9 cellular contexts compared by ENCODE assay signal in the genomic region with DNA sequence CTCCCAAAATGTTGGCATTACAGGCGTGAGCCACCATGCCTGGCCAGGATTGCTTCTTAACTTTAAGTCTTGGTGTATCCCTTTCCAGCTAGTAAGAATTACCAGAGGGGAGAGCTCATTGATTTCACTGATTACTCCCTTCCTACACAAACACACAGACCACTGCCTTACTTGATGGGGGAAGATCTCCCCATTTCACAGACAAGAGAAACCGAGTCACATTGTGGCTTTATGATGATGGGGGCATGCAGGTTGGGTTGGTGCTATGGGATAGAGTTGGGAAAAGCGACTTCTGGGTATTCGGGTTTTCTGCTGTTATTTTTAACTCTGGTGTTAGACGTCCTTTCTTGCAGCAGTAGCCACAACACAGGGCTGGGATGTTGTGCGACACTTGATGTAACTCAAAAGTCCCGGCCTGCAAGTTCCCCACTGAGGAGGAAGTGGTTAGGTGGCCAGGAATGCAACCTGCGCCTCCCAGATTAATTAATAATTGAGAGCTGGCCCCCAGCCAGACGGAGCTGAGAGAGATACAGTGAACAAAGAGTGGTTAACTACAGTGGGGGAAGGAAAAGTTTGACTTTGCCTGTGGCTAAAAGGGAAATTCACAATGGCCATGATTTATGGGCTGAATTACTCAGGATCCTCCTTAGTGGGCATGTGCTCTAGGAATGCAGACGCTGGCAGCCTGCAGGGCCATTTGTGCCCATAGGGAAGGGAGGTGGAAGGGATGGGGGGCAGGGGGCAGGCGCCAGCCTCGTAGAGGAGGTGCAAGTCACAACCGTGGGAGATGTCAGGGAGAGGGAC.
DNase-seq lines count a peak whose midpoint lies in the region; ATAC-seq, FAIRE-seq and TF ChIP-seq lines count a peak whose summit lies in the region.
"Had no signal": no experiment of that assay in that cellular context is flagged by ENCODE, and none has a peak within 500 bp of the region (broad histone marks: within the 10 kb centered on the region; RNA-seq: fewer than 3 reads in every experiment).

No MANE protein-coding gene starts in this region.

- CTCF ChIA-PET in MCF 10A (lab: Yijun Ruan, JAX), result interaction anchor here (0.5 to 0.6 kb wide), 2 partner anchors 41 to 79 kb away, joined by 3 to 4 read pairs; no protein-coding TSS in a partner anchor

- H3K27me3 Mint-ChIP-seq in MCF 10A (ENCODE audit: insufficient read depth, unreplicated experiment), result no peaks in the 10 kb centered on the region

- no peak for TF ChIP-seq CTCF in MCF 10A (IDR thresholded peaks at IDR 0.05; ENCODE audit: unreplicated experiment)

- no peak overlapping the region for H3K27ac Mint-ChIP-seq in MCF 10A (ENCODE audit: low read depth, unreplicated experiment)

- H3K14ac ChIP-seq in neuronal stem cell (ENCODE audit: low read length), result no peak overlapping the region

- H3K36me3 ChIP-seq in neuronal stem cell (replicated peaks in 1 of 2; ENCODE audit: control insufficient read depth in 2 of 2, insufficient read depth in 2 of 2, low read length in 2 of 2), result no peaks in the 10 kb centered on the region
- H3K36me3 ChIP-seq in mesendoderm (ENCODE audit: control insufficient read depth, insufficient read depth, low read length), result peaks cover 13% of the 10 kb centered on the region

- no CpG with 5 or more reads among the region's 13 CpGs for whole genome bisulfite sequencing in neuronal stem cell (ENCODE audit: extremely low coverage in 2 of 2, insufficient read length in 2 of 2, insufficient replicate concordance in 1 of 2), 2 donors
- no CpG with 5 or more reads among the region's 13 CpGs for WGBS in mesendoderm (ENCODE audit: extremely low coverage, insufficient coverage, low lambda C conversion rate)

- H3K4me3 ChIP-seq in neuronal stem cell (ENCODE audit: low read length in 2 of 2), result no peak overlapping the region
- no peak overlapping the region for H3K4me3 ChIP-seq in mesendoderm (ENCODE audit: low read length)

- H3K36me3 Mint-ChIP-seq in MCF 10A (ENCODE audit: insufficient read depth, unreplicated experiment), result no peaks in the 10 kb centered on the region

- peaks cover 57% of the 10 kb centered on the region for H3K79me2 ChIP-seq in mesendoderm (ENCODE audit: control insufficient read depth, insufficient read depth, low read length)

- H3K4ac ChIP-seq in neuronal stem cell (ENCODE audit: low read length) (no peak overlapping the region), mesendoderm (ENCODE audit: low read depth, low read length) (no peak overlapping the region)

- no peak overlapping the region for H4K91ac ChIP-seq in neuronal stem cell (ENCODE audit: low read depth, low read length, poor library complexity)

- H4K5ac ChIP-seq in mesendoderm (ENCODE audit: low read length), result no peak overlapping the region

- H3K23ac ChIP-seq in neuronal stem cell (ENCODE audit: low read depth, low read length, poor library complexity), result no peak overlapping the region
- H3K23ac ChIP-seq in mesendoderm (ENCODE audit: low read length), result no peak overlapping the region

- H3K27ac ChIP-seq in neuronal stem cell (replicated peaks; ENCODE audit: low read length), result no peak overlapping the region
- H3K27ac ChIP-seq in mesendoderm (ENCODE audit: low read depth, low read length), result no peak overlapping the region

- no peak overlapping the region for H2BK5ac ChIP-seq in neuronal stem cell (ENCODE audit: low read length)
- H2BK5ac ChIP-seq in mesendoderm (ENCODE audit: low read length), result no peak overlapping the region

- POLR2A ChIA-PET in MCF 10A (lab: Yijun Ruan, JAX), result interaction anchor here (0.6 kb wide), 1 partner anchor 1232 kb away, joined by 3 read pairs; no protein-coding TSS in a partner anchor

- H3K27me3 ChIP-seq in neuronal stem cell (ENCODE audit: control insufficient read depth in 3 of 3, insufficient read depth in 3 of 3, low read depth in 1 of 3, low read length in 3 of 3) (no peaks in the 10 kb centered on the region), mesendoderm (ENCODE audit: insufficient read depth, low read length, poor library complexity) (no peaks in the 10 kb centered on the region)

- intact Hi-C loops in MCF 10A (cut with micrococcal nuclease), result no loop called here

- H2BK120ac ChIP-seq in neuronal stem cell (ENCODE audit: low read depth, low read length) (no peak overlapping the region), mesendoderm (ENCODE audit: low read depth, low read length) (no peak overlapping the region)

- H2AFZ ChIP-seq in neuronal stem cell (ENCODE audit: low read length), result no peak overlapping the region

- ATAC-seq in GM21447 (IDR thresholded peaks at IDR 0.05; ENCODE audit: unreplicated experiment), result peak; percentile 56

- H3K9ac ChIP-seq in neuronal stem cell (ENCODE audit: low read depth, low read length, poor library complexity) (no peak overlapping the region), mesendoderm (ENCODE audit: low read length) (no peak overlapping the region)

- H3K79me1 ChIP-seq in neuronal stem cell (ENCODE audit: low read depth, low read length) (peaks cover 2% of the 10 kb centered on the region), mesendoderm (ENCODE audit: low read length) (peaks cover 60% of the 10 kb centered on the region)

- no peaks in the 10 kb centered on the region for H3K9me3 ChIP-seq in neuronal stem cell (replicated peaks in 1 of 2; ENCODE audit: control insufficient read depth in 2 of 2, insufficient read depth in 1 of 2, low read depth in 1 of 2, low read length in 2 of 2)

- H3K4me2 ChIP-seq in neuronal stem cell (ENCODE audit: insufficient read depth, low read length, poor library complexity, severe bottlenecking) (no peak overlapping the region), mesendoderm (ENCODE audit: low read length) (no peak overlapping the region)

- H2AK5ac ChIP-seq in neuronal stem cell (ENCODE audit: low read depth, low read length) (no peak overlapping the region), mesendoderm (ENCODE audit: low read length) (no peak overlapping the region)

- H3K18ac ChIP-seq in neuronal stem cell (ENCODE audit: low read length) (peak overlapping the region; percentile 42), mesendoderm (ENCODE audit: low read length) (no peak overlapping the region)

- no peak overlapping the region for H4K8ac ChIP-seq in neuronal stem cell (ENCODE audit: low read depth, low read length)
- no peak overlapping the region for H4K8ac ChIP-seq in mesendoderm (ENCODE audit: low read depth, low read length)

- H2BK15ac ChIP-seq in neuronal stem cell (ENCODE audit: low read length) (no peak overlapping the region), mesendoderm (replicated peaks; ENCODE audit: low read depth) (no peak overlapping the region)

- no peak for FAIRE-seq in frontal cortex (lab: Jason Lieb, UNC)

- no TSS peak for BruUV-seq in MCF 10A (replicated peaks; lab: Mats Ljungman, UMichigan)

- no peaks in the 10 kb centered on the region for H3K9me3 Mint-ChIP-seq in MCF 10A (ENCODE audit: unreplicated experiment)
- H3K9me3 Mint-ChIP-seq: central memory CD8-positive, alpha-beta T cell had no signal

- no peak overlapping the region for H2BK12ac ChIP-seq in neuronal stem cell (ENCODE audit: low read length)

- H3K4me1 ChIP-seq in neuronal stem cell (ENCODE audit: control insufficient read depth in 2 of 2, insufficient read depth in 1 of 2, low read depth in 1 of 2, low read length in 2 of 2), result peaks cover 11 to 16% of the 10 kb centered on the region in 2 donors
- H3K4me1 ChIP-seq in mesendoderm (ENCODE audit: control insufficient read depth, low read depth, low read length), result no peaks in the 10 kb centered on the region

- no peak overlapping the region for H3K56ac ChIP-seq in mesendoderm (ENCODE audit: low read length)

- DNase-seq in AG08395 (ENCODE audit: low spot score) (peak; percentile 50), M059J (ENCODE audit: low read depth) (peak; percentile 99), MCF 10A (ENCODE audit: unreplicated experiment) (peak; percentile 58), neuronal stem cell (ENCODE audit: low spot score) (no peak), frontal cortex (ENCODE audit: low spot score in 2 of 2) (no peak), NCI-H345 treated with DMSO at 0.1 percent for 48 hours (lab: John Stamatoyannopoulos, UW; ENCODE audit: unreplicated experiment) (no peak), mesendoderm (no peak)

- H3K4me3 Mint-ChIP-seq in MCF 10A (ENCODE audit: unreplicated experiment), result peak overlapping the region; percentile 8
- H3K4me3 Mint-ChIP-seq: central memory CD8-positive, alpha-beta T cell had no signal

- peaks cover 35% of the 10 kb centered on the region for H3K4me1 Mint-ChIP-seq in MCF 10A (ENCODE audit: insufficient read depth, unreplicated experiment)

Comparison
In these comparisons a context has a peak if more than half of its experiments do, and no peak if none do; other contexts are left out.
1. DNase-seq: peak in AG08395 (single experiment), M059J (single experiment) and MCF 10A (single experiment); none in neuronal stem cell (single experiment), frontal cortex (0 of 2), NCI-H345 treated with DMSO at 0.1 percent for 48 hours (single experiment) and mesendoderm (single experiment).